1 cellular context compared by ENCODE assay signal in genomic region chr20:64062596-64063388, GRCh38.
A peak's percentile ranks its signal among the peaks of the same experiment; 100 is the strongest.
TF ChIP-seq lines count a peak whose summit lies in the region.

TSS of gene TCEA2 (plus strand) at chr20:64063198. CDS start at chr20:64063313, 115 bp downstream.

TF ChIP-seq in HepG2, 621 proteins besides CTCF, POLR2A, EP300 and RAD21 (continued from another document and continues in another):
- TF ChIP-seq IRF1 (CRISPR knock-in tag; IDR thresholded peaks at IDR 0.05; ENCODE audit: low read depth) (no peak), CERS6 (CRISPR knock-in tag; IDR thresholded peaks at IDR 0.05) (no peak), PLSCR1 (CRISPR knock-in tag; IDR thresholded peaks at IDR 0.05; ENCODE audit: borderline replicate concordance) (0 out of 2 replicates have a peak, but pooled peaks have one; percentile 92), YY1 (IDR thresholded peaks at IDR 0.05; ENCODE audit: insufficient read depth, insufficient replicate concordance, low read depth, low read length) (peak; percentile 91), AGO2 (optimal IDR thresholded peaks at IDR 0.05; ENCODE audit: low read depth, low read length) (peak; percentile 98), CENPT (CRISPR knock-in tag; IDR thresholded peaks at IDR 0.05; ENCODE audit: low read depth) (peak; percentile 94), GTF2F1 (IDR thresholded peaks at IDR 0.05; ENCODE audit: low read length) (no peak), ZMYM4 (CRISPR knock-in tag; IDR thresholded peaks at IDR 0.05) (peak; percentile 52; the same call in 1 of the 2 replicates), DZIP1 (CRISPR knock-in tag; IDR thresholded peaks at IDR 0.05) (peak; percentile 97), ZNF292 (CRISPR knock-in tag; IDR thresholded peaks at IDR 0.05; ENCODE audit: borderline replicate concordance, low read depth) (no peak), ISL2 (CRISPR knock-in tag; IDR thresholded peaks at IDR 0.05) (no peak; the same call in none of the 2 replicates), ZNF678 (CRISPR knock-in tag; IDR thresholded peaks at IDR 0.05) (peak; percentile 68; the same call in 1 of the 2 replicates), ZNF430 (CRISPR knock-in tag; IDR thresholded peaks at IDR 0.05) (peak; percentile 58; the same call in 1 of the 2 replicates), ARID3A (IDR thresholded peaks at IDR 0.05; ENCODE audit: low read depth, low read length) (peak; percentile 42; the same call in 1 of the 2 replicates), PCBP2 (optimal IDR thresholded peaks at IDR 0.05; ENCODE audit: low read depth, low read length, poor library complexity, severe bottlenecking) (no peak), MYC (CRISPR knock-in tag; IDR thresholded peaks at IDR 0.05; ENCODE audit: borderline replicate concordance) (peak; percentile 95), IRX3 (CRISPR knock-in tag; IDR thresholded peaks at IDR 0.05; ENCODE audit: borderline replicate concordance, low read depth) (no peak; the same call in none of the 2 replicates), POGZ (CRISPR knock-in tag; IDR thresholded peaks at IDR 0.05) (no peak; the same call in none of the 2 replicates), ZSCAN12 (CRISPR knock-in tag; IDR thresholded peaks at IDR 0.05) (no peak; the same call in 1 of the 2 replicates), ZNF20 (CRISPR knock-in tag; IDR thresholded peaks at IDR 0.05) (0 out of 2 replicates have a peak, but pooled peaks have one; percentile 90), NPAS2 (CRISPR knock-in tag; IDR thresholded peaks at IDR 0.05; ENCODE audit: borderline replicate concordance) (no peak), ZNF350 (CRISPR knock-in tag; IDR thresholded peaks at IDR 0.05; ENCODE audit: borderline replicate concordance, low read depth) (peak; percentile 88), ZEB1 (IDR thresholded peaks at IDR 0.05; ENCODE audit: insufficient replicate concordance, low read depth) (peak; percentile 63), MTF1 (CRISPR knock-in tag; IDR thresholded peaks at IDR 0.05) (no peak), ATF2 (CRISPR knock-in tag; IDR thresholded peaks at IDR 0.05) (peak; percentile 92), MBNL3 (CRISPR knock-in tag; conservative IDR thresholded peaks at IDR 0.05) (no peak), KMT2B (CRISPR knock-in tag; IDR thresholded peaks at IDR 0.05) (peak; percentile 89), ATAD3A (CRISPR knock-in tag; IDR thresholded peaks at IDR 0.05) (peak; percentile 88; the same call in 1 of the 2 replicates), GABPA (IDR thresholded peaks at IDR 0.05; ENCODE audit: low read depth, low read length) (no peak), GABPA (CRISPR knock-in tag; IDR thresholded peaks at IDR 0.05; ENCODE audit: low read depth) (peak; percentile 78), ZNF780A (CRISPR knock-in tag; IDR thresholded peaks at IDR 0.05) (no peak), ZNF569 (CRISPR knock-in tag; IDR thresholded peaks at IDR 0.05; ENCODE audit: borderline replicate concordance) (0 out of 2 replicates have a peak, but pooled peaks have one; percentile 63), ZNF672 (CRISPR knock-in tag; IDR thresholded peaks at IDR 0.05) (peak; percentile 63; the same call in 1 of the 2 replicates), ARID4A (CRISPR knock-in tag; IDR thresholded peaks at IDR 0.05; ENCODE audit: borderline replicate concordance) (peak; percentile 89; the same call in 1 of the 2 replicates), ZFP41 (CRISPR knock-in tag; IDR thresholded peaks at IDR 0.05; ENCODE audit: borderline replicate concordance) (peak; percentile 91), PRDM15 (CRISPR knock-in tag; IDR thresholded peaks at IDR 0.05) (peak; percentile 62; the same call in 1 of the 2 replicates), ZNF572 (CRISPR knock-in tag; IDR thresholded peaks at IDR 0.05) (peak; percentile 100), ELK4 (CRISPR knock-in tag; IDR thresholded peaks at IDR 0.05; ENCODE audit: borderline replicate concordance) (peak; percentile 95; the same call in 1 of the 2 replicates), SRSF1 (optimal IDR thresholded peaks at IDR 0.05; ENCODE audit: low read depth, low read length) (peak; percentile 98), TFDP2 (CRISPR knock-in tag; IDR thresholded peaks at IDR 0.05) (peak; percentile 95)
